Comparison of ENCODE assay signal across 16 cellular contexts in genomic region chr7:22332481-22332880, GRCh38. TPM values are rescaled to one million over a fixed set of nuclear protein-coding genes. Genes with fewer than 3 reads are reported as not detected.
DNase-seq lines count a peak whose midpoint lies in the region; ATAC-seq and TF ChIP-seq lines count a peak whose summit lies in the region.
"Had no signal": no experiment of that assay in that cellular context is flagged by ENCODE, and none has a peak within 500 bp of the region (broad histone marks: within the 10 kb centered on the region; RNA-seq: fewer than 3 reads in every experiment).

No MANE protein-coding gene starts in this region.

- H3K4me2 ChIP-seq in mammary epithelial cell (ENCODE audit: insufficient read depth, low read depth, low read length) (no peak overlapping the region), OCI-LY7 (ENCODE audit: low read length) (peak overlapping the region; percentile 37)
- H3K4me2 ChIP-seq: PC-9 had no signal

- H3K27me3 ChIP-seq in mammary epithelial cell (ENCODE audit: insufficient read depth, low read length): no peaks in the 10 kb centered on the region
- H3K27me3 ChIP-seq in iPS-18a (ENCODE audit: control insufficient read depth, insufficient read depth, low read length): no peaks in the 10 kb centered on the region
- no peaks in the 10 kb centered on the region for H3K27me3 ChIP-seq in vagina

- H3K9me3 ChIP-seq in mammary epithelial cell (replicated peaks; ENCODE audit: insufficient read depth, low read length) (no peaks in the 10 kb centered on the region), OCI-LY7 (ENCODE audit: low read length) (no peaks in the 10 kb centered on the region), iPS-18a (ENCODE audit: control insufficient read depth, low read depth, low read length) (no peaks in the 10 kb centered on the region), vagina (no peaks in the 10 kb centered on the region)
- H3K9me3 ChIP-seq: tibial artery had no signal

- H3K27ac Mint-ChIP-seq in MCF 10A (ENCODE audit: low read depth, unreplicated experiment): no peak overlapping the region
- H3K27ac Mint-ChIP-seq: activated naive CD8-positive, alpha-beta T cell treated with anti-CD3 and anti-CD28 coated beads for 36 hours had no signal

- H3K4me3 ChIP-seq in mammary epithelial cell (replicated peaks in 1 of 3; ENCODE audit: insufficient read depth in 1 of 3, low read depth in 2 of 3, low read length in 3 of 3): no peak overlapping the region
- no peak overlapping the region for H3K4me3 ChIP-seq in OCI-LY7 (ENCODE audit: low read depth, low read length, poor library complexity, severe bottlenecking)
- H3K4me3 ChIP-seq in iPS-18a (ENCODE audit: low read length): no peak overlapping the region
- H3K4me3 ChIP-seq in vagina: no peak overlapping the region
- H3K4me3 ChIP-seq: PC-9, tibial artery had no signal

- H4K20me1 ChIP-seq in mammary epithelial cell (ENCODE audit: insufficient read depth, low read length) (no peaks in the 10 kb centered on the region), OCI-LY7 (ENCODE audit: insufficient read depth, low read length) (peaks cover 37% of the 10 kb centered on the region; the same call in 1 of the 2 replicates)

- no peak overlapping the region for H3K27ac ChIP-seq in mammary epithelial cell (ENCODE audit: insufficient read depth, low read depth, low read length)
- H3K27ac ChIP-seq in OCI-LY7 (ENCODE audit: low read depth, low read length, poor library complexity, severe bottlenecking): peak overlapping the region; percentile 30
- H3K27ac ChIP-seq in iPS-18a (ENCODE audit: low read length): peak overlapping the region; percentile 12
- peak overlapping the region; percentile 27 for H3K27ac ChIP-seq in vagina
- H3K27ac ChIP-seq: parathyroid adenoma, PC-9, tibial artery had no signal

- H2AFZ ChIP-seq in mammary epithelial cell (ENCODE audit: low read depth, low read length) (no peak overlapping the region), OCI-LY7 (ENCODE audit: low read length) (no peak overlapping the region)
- H2AFZ ChIP-seq: parathyroid adenoma, PC-9 had no signal

- peaks cover 9% of the 10 kb centered on the region for H3K4me1 Mint-ChIP-seq in MCF 10A (ENCODE audit: insufficient read depth, unreplicated experiment)
- H3K4me1 Mint-ChIP-seq: activated naive CD8-positive, alpha-beta T cell treated with anti-CD3 and anti-CD28 coated beads for 36 hours had no signal

- ATAC-seq in HG03039 (IDR thresholded peaks at IDR 0.05; ENCODE audit: unreplicated experiment) (no peak), GM18907 (IDR thresholded peaks at IDR 0.05; ENCODE audit: unreplicated experiment) (no peak)

- intact Hi-C loops in MCF 10A (cut with micrococcal nuclease) (no loop called here), mammary epithelial cell (cut with micrococcal nuclease) (no loop called here), OCI-LY7 (cut with micrococcal nuclease; ENCODE audit: unreplicated experiment) (no loop called here), vagina (cut with DNase I) (no loop called here)

- POLR2A ChIA-PET in MCF 10A (lab: Yijun Ruan, JAX): interaction anchor here (0.8 to 1.6 kb wide), 2 partner anchors 25 to 53 kb away, joined by 3 to 11 read pairs; partner anchors contain the start of gene RAPGEF5
- POLR2A ChIA-PET in OCI-LY7 (lab: Charles Lee): interaction anchor here (0.7 to 8.5 kb wide), 9 partner anchors 9 to 114 kb away, joined by 3 to 60 read pairs (median 4); no protein-coding TSS in a partner anchor

- H3K4me3 Mint-ChIP-seq in MCF 10A (ENCODE audit: unreplicated experiment): no peak overlapping the region
- H3K4me3 Mint-ChIP-seq: activated naive CD8-positive, alpha-beta T cell treated with anti-CD3 and anti-CD28 coated beads for 36 hours had no signal

- no peak for TF ChIP-seq POLR2A in vagina (IDR thresholded peaks at IDR 0.05)

- H3K4me1 ChIP-seq in mammary epithelial cell (ENCODE audit: insufficient read depth, low read length) (no peaks in the 10 kb centered on the region), OCI-LY7 (ENCODE audit: insufficient read depth, low read length, poor library complexity, severe bottlenecking) (peaks cover 91% of the 10 kb centered on the region), iPS-18a (ENCODE audit: control insufficient read depth, low read depth, low read length) (peaks cover 47% of the 10 kb centered on the region), vagina (peaks cover 6% of the 10 kb centered on the region)
- H3K4me1 ChIP-seq: parathyroid adenoma, tibial artery had no signal

- DNase-seq in MCF 10A (ENCODE audit: unreplicated experiment) (peak; percentile 14), mammary epithelial cell (no peak), OCI-LY7 (ENCODE audit: low spot score) (peak; percentile 45), vagina (ENCODE audit: extremely low spot score in 2 of 2) (no peak)
- DNase-seq in activated CD4-positive, CD25-positive, alpha-beta regulatory T cell (lab: John Stamatoyannopoulos, UW): no peak
- DNase-seq: activated naive CD8-positive, alpha-beta T cell treated with anti-CD3 and anti-CD28 coated beads for 36 hours; erythroblast; hippocampal formation; midbrain; NCI-H2171 treated with DMSO at 0.1 percent for 48 hours; PC-9; tibial artery had no signal

- no peaks in the 10 kb centered on the region for H3K9me2 ChIP-seq in OCI-LY7 (ENCODE audit: insufficient read depth, low read length)

- H3K36me3 Mint-ChIP-seq in MCF 10A (ENCODE audit: insufficient read depth, unreplicated experiment): no peaks in the 10 kb centered on the region
- H3K36me3 Mint-ChIP-seq: activated naive CD8-positive, alpha-beta T cell treated with anti-CD3 and anti-CD28 coated beads for 36 hours had no signal

- 83% methylated on average over 3 of the region's 3 CpGs for WGBS in mammary epithelial cell (ENCODE audit: low coverage, missing lambda C conversion rate)

- H3K36me3 ChIP-seq in mammary epithelial cell (ENCODE audit: insufficient read depth, low read length) (no peaks in the 10 kb centered on the region), OCI-LY7 (ENCODE audit: insufficient read depth, low read length) (peaks cover 84% of the 10 kb centered on the region), iPS-18a (ENCODE audit: control insufficient read depth, low read depth, low read length) (no peaks in the 10 kb centered on the region), vagina (no peaks in the 10 kb centered on the region)
- H3K36me3 ChIP-seq: tibial artery had no signal

- in situ Hi-C loops in mammary epithelial cell (cut with MboI; ENCODE audit: low sequenced_read_pairs in 2 of 2): no loop called here

- dilution Hi-C loops in mammary epithelial cell (cut with HindIII; ENCODE audit: low sequenced_read_pairs): no loop called here

- H3K9ac ChIP-seq in mammary epithelial cell (ENCODE audit: insufficient read depth, low read length) (no peak overlapping the region), iPS-18a (ENCODE audit: low read length) (no peak overlapping the region)
- H3K9ac ChIP-seq: parathyroid adenoma had no signal

- TF ChIP-seq CTCF in MCF 10A (IDR thresholded peaks at IDR 0.05; ENCODE audit: unreplicated experiment) (no peak), mammary epithelial cell (conservative IDR thresholded peaks at IDR 0.05 in 1 of 2, IDR thresholded peaks at IDR 0.05 in 1 of 2; ENCODE audit: extremely low read depth in 1 of 2, insufficient read depth in 1 of 2, low read depth in 1 of 2, low read length in 2 of 2) (no peak), OCI-LY7 (conservative IDR thresholded peaks at IDR 0.05; ENCODE audit: low read length) (peak; percentile 31; the same call in 1 of the 2 replicates), vagina (IDR thresholded peaks at IDR 0.05) (no peak)

- H3K9me3 Mint-ChIP-seq in MCF 10A (ENCODE audit: unreplicated experiment): no peaks in the 10 kb centered on the region
- H3K9me3 Mint-ChIP-seq: activated naive CD8-positive, alpha-beta T cell treated with anti-CD3 and anti-CD28 coated beads for 36 hours had no signal

- no TSS peak for BruUV-seq in MCF 10A (replicated peaks; lab: Mats Ljungman, UMichigan)
- BruUV-seq in mammary epithelial cell (replicated peaks; lab: Mats Ljungman, UMichigan): no TSS peak
- BruUV-seq in OCI-LY7 (replicated peaks; lab: Mats Ljungman, UMichigan): no TSS peak

- no peaks in the 10 kb centered on the region for H3K27me3 Mint-ChIP-seq in MCF 10A (ENCODE audit: insufficient read depth, unreplicated experiment)

- CTCF ChIA-PET in MCF 10A (lab: Yijun Ruan, JAX) (interaction anchor here (0.5 to 1.8 kb wide), 8 partner anchors 9 to 223 kb away, joined by 3 to 5 read pairs (median 3); no protein-coding TSS in a partner anchor), mammary epithelial cell (lab: Charles Lee; ENCODE audit: low non-redundant PET) (no interaction called here), OCI-LY7 (lab: Charles Lee; ENCODE audit: unreplicated experiment) (interaction anchor here (0.9 kb wide), 1 partner anchor 20 kb away, joined by 3 read pairs; no protein-coding TSS in a partner anchor)

- peaks cover 3% of the 10 kb centered on the region for H3K79me2 ChIP-seq in mammary epithelial cell (ENCODE audit: insufficient read depth, low read length)
- peaks cover 100% of the 10 kb centered on the region for H3K79me2 ChIP-seq in OCI-LY7 (ENCODE audit: insufficient read depth, low read depth, low read length)
- H3K79me2 ChIP-seq: parathyroid adenoma had no signal

RNA-seq across cellular contexts. Expression of gene RAPGEF5, which starts 24.5 kb away (rescaled TPM):
- total RNA-seq in MCF 10A (2022): 1.9 TPM in 2 replicates
- total RNA-seq in mammary epithelial cell: 1 to 10 TPM; 6.0 to 7.1 TPM
- polyA plus RNA-seq in mammary epithelial cell: 1.1 TPM
- polyA minus RNA-seq in mammary epithelial cell: 8.5 TPM
- total RNA-seq in OCI-LY7 (2014; rRNA removed; shearing (Covaris generic)): 114 and 136 TPM in 2 replicates
- total RNA-seq in OCI-LY7 (2022): 115 and 120 TPM in 2 replicates
- total RNA-seq in vagina: 68.0 TPM

Comparison
In these comparisons a context has a peak if more than half of its experiments do, and no peak if none do; other contexts are left out.
1. DNase-seq: peak in MCF 10A (single experiment) and OCI-LY7 (single experiment); none in mammary epithelial cell (single experiment), vagina (0 of 2) and activated CD4-positive, CD25-positive, alpha-beta regulatory T cell (0 of 4).